23 cellular contexts compared by ENCODE assay signal in genomic region chr4:16161866-16162408, GRCh38.
A peak's percentile ranks its signal among the peaks of the same experiment; 100 is the strongest.
DNase-seq lines count a peak whose midpoint lies in the region; TF ChIP-seq lines count a peak whose summit lies in the region.
"Had no signal": no experiment of that assay in that cellular context is flagged by ENCODE, and none has a peak within 500 bp of the region (broad histone marks: within the 10 kb centered on the region; RNA-seq: fewer than 3 reads in every experiment).

No MANE protein-coding gene starts in this region.

- CTCF ChIA-PET in PC-9 (lab: Charles Lee), result no interaction called here

- no peaks in the 10 kb centered on the region for H3K27me3 Mint-ChIP-seq in activated CD4-positive, alpha-beta T cell treated with anti-CD3 and anti-CD28 coated beads, Interleukin-2, amount 10 ng/mL, durations not matched to agents 24 days and 14 days
- H3K27me3 Mint-ChIP-seq in dendritic cell treated with granulocyte-macrophage colony-stimulating factor and Interleukin-4, amounts not matched to agents 40 ng/mL and 50 ng/mL, for 4 days, result no peaks in the 10 kb centered on the region
- H3K27me3 Mint-ChIP-seq in type B pancreatic cell, result no peaks in the 10 kb centered on the region
- H3K27me3 Mint-ChIP-seq: activated CD4-positive, alpha-beta memory T cell treated with anti-CD3 and anti-CD28 coated beads for 36 hours; activated naive CD4-positive, alpha-beta T cell treated with anti-CD3 and anti-CD28 coated beads, Interleukin-2, amount 50 U/mL, for 24 hours had no signal

- no peaks in the 10 kb centered on the region for H3K4me1 ChIP-seq in PC-9 (replicated peaks; ENCODE audit: insufficient read depth)
- H3K4me1 ChIP-seq: foreskin keratinocyte, SJCRH30 had no signal

- H3K9me2 ChIP-seq in PC-9 (ENCODE audit: insufficient read depth), result no peaks in the 10 kb centered on the region

- no peaks in the 10 kb centered on the region for H3K9me3 Mint-ChIP-seq in activated CD4-positive, alpha-beta T cell treated with anti-CD3 and anti-CD28 coated beads, Interleukin-2, amount 10 ng/mL, durations not matched to agents 24 days and 14 days
- no peaks in the 10 kb centered on the region for H3K9me3 Mint-ChIP-seq in dendritic cell treated with granulocyte-macrophage colony-stimulating factor and Interleukin-4, amounts not matched to agents 40 ng/mL and 50 ng/mL, for 4 days
- no peaks in the 10 kb centered on the region for H3K9me3 Mint-ChIP-seq in type B pancreatic cell
- H3K9me3 Mint-ChIP-seq: activated CD4-positive, alpha-beta memory T cell treated with anti-CD3 and anti-CD28 coated beads for 36 hours; activated naive CD4-positive, alpha-beta T cell treated with anti-CD3 and anti-CD28 coated beads, Interleukin-2, amount 50 U/mL, for 24 hours had no signal

- no peak overlapping the region for H3K4me2 ChIP-seq in PC-9

- TF ChIP-seq EP300 in Ishikawa (IDR thresholded peaks at IDR 0.05; ENCODE audit: borderline replicate concordance), result no peak

- no peak overlapping the region for H3K4me3 Mint-ChIP-seq in activated CD4-positive, alpha-beta T cell treated with anti-CD3 and anti-CD28 coated beads, Interleukin-2, amount 10 ng/mL, durations not matched to agents 24 days and 14 days
- no peak overlapping the region for H3K4me3 Mint-ChIP-seq in dendritic cell treated with granulocyte-macrophage colony-stimulating factor and Interleukin-4, amounts not matched to agents 40 ng/mL and 50 ng/mL, for 4 days
- H3K4me3 Mint-ChIP-seq in type B pancreatic cell, result no peak overlapping the region
- H3K4me3 Mint-ChIP-seq: activated CD4-positive, alpha-beta memory T cell treated with anti-CD3 and anti-CD28 coated beads for 36 hours; activated naive CD4-positive, alpha-beta T cell treated with anti-CD3 and anti-CD28 coated beads, Interleukin-2, amount 50 U/mL, for 24 hours had no signal

- no peaks in the 10 kb centered on the region for H3K9me3 ChIP-seq in PC-9 (ENCODE audit: insufficient read depth, low read depth)
- H3K9me3 ChIP-seq: Peyer's patch, SJCRH30 had no signal

- intact Hi-C loops in activated CD4-positive, alpha-beta T cell treated with anti-CD3 and anti-CD28 coated beads, Interleukin-2, amount 10 ng/mL, durations not matched to agents 24 days and 14 days (cut with micrococcal nuclease), result no loop called here
- intact Hi-C loops in dendritic cell treated with granulocyte-macrophage colony-stimulating factor and Interleukin-4, amounts not matched to agents 40 ng/mL and 50 ng/mL, for 4 days (cut with micrococcal nuclease), result no loop called here
- intact Hi-C loops in PC-9 (cut with micrococcal nuclease; ENCODE audit: unreplicated experiment), result no loop called here

- no peaks in the 10 kb centered on the region for H3F3A ChIP-seq in PC-9 (ENCODE audit: insufficient read depth, low read depth)

- H3K4me1 Mint-ChIP-seq in activated CD4-positive, alpha-beta T cell treated with anti-CD3 and anti-CD28 coated beads, Interleukin-2, amount 10 ng/mL, durations not matched to agents 24 days and 14 days, result peaks cover 2% of the 10 kb centered on the region
- H3K4me1 Mint-ChIP-seq in dendritic cell treated with granulocyte-macrophage colony-stimulating factor and Interleukin-4, amounts not matched to agents 40 ng/mL and 50 ng/mL, for 4 days (ENCODE audit: low read depth), result peaks cover 6% of the 10 kb centered on the region
- peaks cover 13% of the 10 kb centered on the region for H3K4me1 Mint-ChIP-seq in type B pancreatic cell (ENCODE audit: unreplicated experiment)
- H3K4me1 Mint-ChIP-seq: activated naive CD4-positive, alpha-beta T cell treated with anti-CD3 and anti-CD28 coated beads, Interleukin-2, amount 50 U/mL, for 24 hours had no signal

- peak overlapping the region; percentile 19 for H3K27ac Mint-ChIP-seq in activated CD4-positive, alpha-beta T cell treated with anti-CD3 and anti-CD28 coated beads, Interleukin-2, amount 10 ng/mL, durations not matched to agents 24 days and 14 days
- H3K27ac Mint-ChIP-seq in dendritic cell treated with granulocyte-macrophage colony-stimulating factor and Interleukin-4, amounts not matched to agents 40 ng/mL and 50 ng/mL, for 4 days, result peak overlapping the region; percentile 1
- H3K27ac Mint-ChIP-seq in type B pancreatic cell, result no peak overlapping the region
- H3K27ac Mint-ChIP-seq: activated CD4-positive, alpha-beta memory T cell treated with anti-CD3 and anti-CD28 coated beads for 36 hours had no signal

- no TSS peak for BruUV-seq in PC-9 (replicated peaks; lab: Mats Ljungman, UMichigan)

- peak; percentile 22; the same call in 1 of the 2 replicates for TF ChIP-seq RAD21 in Ishikawa (IDR thresholded peaks at IDR 0.05; ENCODE audit: low read depth)

- no peak overlapping the region for H3K4me3 ChIP-seq in PC-9
- H3K4me3 ChIP-seq: Peyer's patch, SJCRH30, skin epidermis had no signal

- POLR2A ChIA-PET in PC-9 (lab: Charles Lee; ENCODE audit: unreplicated experiment), result no interaction called here

- H3K36me3 ChIP-seq in PC-9 (ENCODE audit: low read depth), result no peaks in the 10 kb centered on the region

- H3K27ac ChIP-seq in PC-9, result no peak overlapping the region
- H3K27ac ChIP-seq: foreskin keratinocyte, Peyer's patch, SJCRH30, skin epidermis had no signal

- H3K27me3 ChIP-seq in PC-9 (ENCODE audit: insufficient read depth, low read depth), result no peaks in the 10 kb centered on the region
- H3K27me3 ChIP-seq: foreskin keratinocyte, Peyer's patch, SJCRH30 had no signal

- no peak for DNase-seq in activated CD4-positive, alpha-beta T cell treated with anti-CD3 and anti-CD28 coated beads, Interleukin-2, amount 10 ng/mL, durations not matched to agents 24 days and 14 days
- no peak for DNase-seq in activated CD4-positive, alpha-beta T cell treated with anti-CD3 and anti-CD28 coated beads, Interleukin-2, amount 50 U/mL, for 1 hour
- DNase-seq in renal cortical epithelial cell (ENCODE audit: low read depth) (peak; percentile 21), PC-9 (no peak), NCI-H1092 (lab: John Stamatoyannopoulos, UW) (no peak), type B pancreatic cell (ENCODE audit: extremely low spot score, unreplicated experiment) (no peak)
- DNase-seq: activated CD4-positive, alpha-beta memory T cell treated with anti-CD3 and anti-CD28 coated beads for 36 hours; activated T-cell treated with anti-CD3 and anti-CD28 coated beads, Interleukin-2, amount 50 U/mL, for 1 hour; Calu3; erythroblast; foreskin keratinocyte; hippocampal formation; NCI-H1105; NCI-H2081; NK-92 treated with Interleukin-12 subunit alpha and Interleukin-12 subunit beta, amount 100 ng/mL, for 24 hours; Peyer's patch; SJCRH30; stimulated activated CD4-positive, alpha-beta T cell treated with anti-CD3 and anti-CD28 coated beads, Interleukin-1b, Interleukin-23, amount 100 ng/mL, for 48 hours; trophoblast cell had no signal

- no peak overlapping the region for H2AFZ ChIP-seq in PC-9

- H3K79me2 ChIP-seq in PC-9 (ENCODE audit: low read depth), result no peaks in the 10 kb centered on the region

- peaks cover 35% of the 10 kb centered on the region for H3K36me3 Mint-ChIP-seq in activated CD4-positive, alpha-beta T cell treated with anti-CD3 and anti-CD28 coated beads, Interleukin-2, amount 10 ng/mL, durations not matched to agents 24 days and 14 days (ENCODE audit: low read depth)
- peaks cover 68% of the 10 kb centered on the region for H3K36me3 Mint-ChIP-seq in dendritic cell treated with granulocyte-macrophage colony-stimulating factor and Interleukin-4, amounts not matched to agents 40 ng/mL and 50 ng/mL, for 4 days (ENCODE audit: low read depth)
- H3K36me3 Mint-ChIP-seq in type B pancreatic cell, result peaks cover 30% of the 10 kb centered on the region

- H4K20me1 ChIP-seq in PC-9 (ENCODE audit: insufficient read depth), result no peaks in the 10 kb centered on the region

- TF ChIP-seq CTCF in PC-9 (conservative IDR thresholded peaks at IDR 0.05) (no peak), type B pancreatic cell (conservative IDR thresholded peaks at IDR 0.05) (no peak)

TF ChIP-seq in Ishikawa, 13 proteins besides CTCF, POLR2A, EP300 and RAD21 (continues in another document):
- no peak for TF ChIP-seq TAF1 (IDR thresholded peaks at IDR 0.05; ENCODE audit: low read depth)
- no peak for TF ChIP-seq ZBTB7A (IDR thresholded peaks at IDR 0.05; ENCODE audit: low read depth)
- TF ChIP-seq, protein P1, sequence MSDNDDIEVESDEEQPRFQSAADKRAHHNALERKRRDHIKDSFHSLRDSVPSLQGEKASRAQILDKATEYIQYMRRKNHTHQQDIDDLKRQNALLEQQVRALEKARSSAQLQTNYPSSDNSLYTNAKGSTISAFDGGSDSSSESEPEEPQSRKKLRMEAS (IDR thresholded peaks at IDR 0.05), result no peak
- no peak for TF ChIP-seq YY1 (IDR thresholded peaks at IDR 0.05; ENCODE audit: low read depth)
- TF ChIP-seq, protein P2, sequence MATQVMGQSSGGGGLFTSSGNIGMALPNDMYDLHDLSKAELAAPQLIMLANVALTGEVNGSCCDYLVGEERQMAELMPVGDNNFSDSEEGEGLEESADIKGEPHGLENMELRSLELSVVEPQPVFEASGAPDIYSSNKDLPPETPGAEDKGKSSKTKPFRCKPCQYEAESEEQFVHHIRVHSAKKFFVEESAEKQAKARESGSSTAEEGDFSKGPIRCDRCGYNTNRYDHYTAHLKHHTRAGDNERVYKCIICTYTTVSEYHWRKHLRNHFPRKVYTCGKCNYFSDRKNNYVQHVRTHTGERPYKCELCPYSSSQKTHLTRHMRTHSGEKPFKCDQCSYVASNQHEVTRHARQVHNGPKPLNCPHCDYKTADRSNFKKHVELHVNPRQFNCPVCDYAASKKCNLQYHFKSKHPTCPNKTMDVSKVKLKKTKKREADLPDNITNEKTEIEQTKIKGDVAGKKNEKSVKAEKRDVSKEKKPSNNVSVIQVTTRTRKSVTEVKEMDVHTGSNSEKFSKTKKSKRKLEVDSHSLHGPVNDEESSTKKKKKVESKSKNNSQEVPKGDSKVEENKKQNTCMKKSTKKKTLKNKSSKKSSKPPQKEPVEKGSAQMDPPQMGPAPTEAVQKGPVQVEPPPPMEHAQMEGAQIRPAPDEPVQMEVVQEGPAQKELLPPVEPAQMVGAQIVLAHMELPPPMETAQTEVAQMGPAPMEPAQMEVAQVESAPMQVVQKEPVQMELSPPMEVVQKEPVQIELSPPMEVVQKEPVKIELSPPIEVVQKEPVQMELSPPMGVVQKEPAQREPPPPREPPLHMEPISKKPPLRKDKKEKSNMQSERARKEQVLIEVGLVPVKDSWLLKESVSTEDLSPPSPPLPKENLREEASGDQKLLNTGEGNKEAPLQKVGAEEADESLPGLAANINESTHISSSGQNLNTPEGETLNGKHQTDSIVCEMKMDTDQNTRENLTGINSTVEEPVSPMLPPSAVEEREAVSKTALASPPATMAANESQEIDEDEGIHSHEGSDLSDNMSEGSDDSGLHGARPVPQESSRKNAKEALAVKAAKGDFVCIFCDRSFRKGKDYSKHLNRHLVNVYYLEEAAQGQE (IDR thresholded peaks at IDR 0.05; ENCODE audit: low read depth), result no peak
- no peak for TF ChIP-seq USF1 (IDR thresholded peaks at IDR 0.05)
- no peak for TF ChIP-seq FOXM1 (IDR thresholded peaks at IDR 0.05; ENCODE audit: borderline replicate concordance, low read depth)
